ENCODE assay signal across 8 cellular contexts in the genomic region with DNA sequence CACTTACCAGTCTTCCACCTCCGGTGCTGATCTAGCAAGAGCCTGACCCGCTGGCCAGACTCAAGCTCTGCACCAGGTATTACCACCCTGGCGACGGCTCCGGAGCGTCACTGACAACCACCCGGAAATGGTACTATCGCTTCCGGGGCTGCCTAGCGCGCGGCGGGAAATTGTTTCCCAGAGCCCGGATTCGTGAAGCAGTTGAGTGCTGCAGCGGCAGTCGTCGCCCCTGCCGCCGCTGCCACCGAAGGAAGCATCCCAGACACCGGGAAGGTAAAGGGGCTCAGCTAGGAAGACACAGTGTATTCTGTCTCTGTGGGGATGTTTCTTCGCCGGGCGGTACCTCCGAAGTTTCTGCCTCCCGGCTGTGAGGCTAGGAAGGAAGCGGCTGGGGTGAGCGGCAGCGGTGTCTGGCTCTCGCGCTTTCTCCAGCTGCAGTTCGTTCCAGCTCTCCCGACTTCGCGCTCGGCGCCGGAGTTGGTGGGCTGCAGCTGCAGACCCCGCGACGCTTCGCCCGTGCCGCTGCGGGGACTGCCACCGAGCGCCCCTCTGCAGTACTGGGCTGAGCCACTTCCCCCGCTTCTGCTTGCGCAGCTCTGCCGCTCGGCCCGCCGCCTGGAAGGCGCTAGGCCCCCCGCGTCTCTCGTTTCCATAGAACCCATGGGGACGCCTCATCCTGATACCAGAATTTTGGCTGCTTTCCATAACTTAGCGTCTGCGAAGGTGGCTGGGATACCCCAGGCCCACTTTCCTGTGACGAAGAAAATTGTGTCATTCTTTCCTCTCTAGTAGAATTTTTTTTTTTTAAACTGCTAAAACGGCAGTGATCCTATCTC. TPM values are rescaled to one million over a fixed set of nuclear protein-coding genes. Genes with fewer than 3 reads are reported as not detected.
DNase-seq lines count a peak whose midpoint lies in the region; ATAC-seq and TF ChIP-seq lines count a peak whose summit lies in the region.

A gene with protein sequence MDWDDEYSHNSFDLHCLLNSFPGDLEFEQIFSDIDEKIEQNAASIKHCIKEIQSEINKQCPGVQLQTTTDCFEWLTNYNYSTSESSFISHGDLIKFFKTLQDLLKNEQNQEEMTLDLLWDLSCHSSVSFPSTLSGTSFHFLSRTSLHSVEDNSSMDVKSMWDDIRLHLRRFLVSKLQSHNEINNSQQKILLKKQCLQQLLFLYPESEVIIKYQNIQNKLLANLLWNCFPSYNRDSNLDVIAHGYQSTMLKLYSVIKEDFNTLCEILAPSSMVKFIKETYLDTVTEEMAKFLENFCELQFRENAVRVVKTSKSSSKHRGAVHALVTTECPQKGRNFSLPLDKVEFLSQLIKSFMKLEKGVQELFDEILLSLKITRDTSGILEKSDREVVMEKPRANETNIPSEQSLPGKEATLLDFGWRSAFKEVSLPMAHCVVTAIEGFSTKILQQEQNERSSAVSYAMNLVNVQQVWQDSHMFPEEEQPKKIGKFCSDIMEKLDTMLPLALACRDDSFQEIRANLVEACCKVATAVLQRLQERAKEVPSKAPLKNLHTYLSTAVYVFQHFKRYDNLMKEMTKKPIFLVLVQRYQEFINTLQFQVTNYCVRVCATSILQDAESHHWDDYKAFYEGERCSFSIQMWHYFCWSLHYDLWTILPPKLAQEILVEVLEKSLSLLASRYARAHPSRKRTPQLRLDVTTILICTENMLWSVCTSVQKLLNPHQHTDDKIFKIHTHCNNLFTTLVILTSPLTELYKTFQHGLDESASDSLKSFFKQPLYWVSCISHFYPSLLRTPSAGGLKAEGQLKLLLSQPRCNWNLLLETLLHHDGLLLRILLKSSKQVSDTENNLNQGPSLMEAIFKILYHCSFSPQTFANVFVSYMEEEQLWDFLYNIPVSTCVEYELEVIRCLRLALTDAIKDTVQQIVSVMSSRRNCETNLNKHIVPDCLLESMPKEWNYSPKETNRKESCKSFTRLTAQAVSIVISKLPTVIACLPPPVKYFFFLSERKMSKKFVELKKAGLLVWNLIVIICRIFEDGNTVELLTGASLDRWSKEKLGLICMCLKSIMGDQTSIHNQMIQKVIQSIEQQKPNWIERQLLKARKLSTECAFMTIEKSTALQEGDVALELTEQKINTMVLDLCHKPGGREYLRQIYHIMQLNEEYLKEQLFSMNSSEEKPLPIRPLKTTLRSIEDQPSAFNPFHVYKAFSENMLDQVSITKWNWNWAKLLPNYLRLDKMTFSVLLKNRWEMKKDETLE (N-terminal part only) (minus strand): TSS at position 112 of the 836 bp plus-strand sequence. CDS start 81,478 bp downstream, outside the sequence.
A gene (plus strand): TSS at position 177 of the 836 bp plus-strand sequence. CDS start 10,142 bp downstream, outside the sequence.

- peaks cover 15 to 34% (median 23%) of the 10 kb centered on the region in 3 donors for H3K4me1 Mint-ChIP-seq in IgD-negative memory B cell
- peaks cover 42% of the 10 kb centered on the region for H3K4me1 Mint-ChIP-seq in activated T-cell treated with anti-CD3 and anti-CD28 coated beads, Interleukin-2, amount 50 U/mL, for 4 hours (ENCODE audit: low read depth)

- H3K27ac ChIP-seq in PC-3 (ENCODE audit: low read length) (peak within 1 kb of the TSS; percentile 60), esophagus muscularis mucosa (replicated peaks in 1 of 4) (peak within 1 kb of the TSS; percentile 61 to 83 (median 68)), muscle layer of duodenum (ENCODE audit: low read length) (peak within 1 kb of the TSS; percentile 68)

- no peak for TF ChIP-seq POLR2A in esophagus muscularis mucosa (IDR thresholded peaks at IDR 0.05; ENCODE audit: low read depth)

- peaks cover 7% of the 10 kb centered on the region for H3K4me1 ChIP-seq in PC-3 (ENCODE audit: insufficient read depth, low read length)
- peaks cover 15 to 29% (median 19%) of the 10 kb centered on the region in 4 donors for H3K4me1 ChIP-seq in esophagus muscularis mucosa
- peaks cover 6 to 19% of the 10 kb centered on the region in 2 donors for H3K4me1 ChIP-seq in muscle layer of duodenum (ENCODE audit: control insufficient read depth in 1 of 2, insufficient read depth in 2 of 2, low read length in 2 of 2)

- peak within 1 kb of the TSS; percentile 69 to 89 (median 81) for H3K27ac Mint-ChIP-seq in IgD-negative memory B cell

- H4K20me1 ChIP-seq in PC-3 (ENCODE audit: low read length), result no peaks in the 10 kb centered on the region

- no peak for TF ChIP-seq CTCF in PC-3 (conservative IDR thresholded peaks at IDR 0.05; ENCODE audit: low read depth, low read length)
- peak in 1 of 3 experiments; percentile 2 for TF ChIP-seq CTCF in esophagus muscularis mucosa (IDR thresholded peaks at IDR 0.05)

- H3K4me2 ChIP-seq in PC-3 (ENCODE audit: low read length), result peak within 1 kb of the TSS; percentile 83

- no peaks in the 10 kb centered on the region for H3K27me3 ChIP-seq in PC-3 (ENCODE audit: low read length)
- no peaks in the 10 kb centered on the region for H3K27me3 ChIP-seq in esophagus muscularis mucosa
- H3K27me3 ChIP-seq in muscle layer of duodenum (ENCODE audit: low read depth, low read length), result no peaks in the 10 kb centered on the region

- no peak for TF ChIP-seq EP300 in esophagus muscularis mucosa (IDR thresholded peaks at IDR 0.05)

- DNase-seq in DMS153 treated with DMSO at 0.1 percent for 48 hours (lab: John Stamatoyannopoulos, UW; ENCODE audit: unreplicated experiment) (peak; percentile 54), PC-3 (peak; percentile 84), esophagus muscularis mucosa (ENCODE audit: extremely low spot score) (peak; percentile 97)
- peak; percentile 77 for DNase-seq in activated T-cell treated with anti-CD3 and anti-CD28 coated beads, Interleukin-2, amount 50 U/mL, for 4 hours
- DNase-seq in stimulated activated CD8-positive, alpha-beta memory T cell treated with anti-CD3 and anti-CD28 coated beads, Interleukin-7, amount 100 ng/mL, for 24 hours (ENCODE audit: low read depth), result peak; percentile 81

- intact Hi-C loops in PC-3 (cut with micrococcal nuclease) (loop anchor here (2.0 to 5.0 kb wide), 2 partner anchors 91 to 120 kb away; no protein-coding TSS in a partner anchor), esophagus muscularis mucosa (cut with DNase I) (no loop called here)

- H3K4me3 ChIP-seq in PC-3 (ENCODE audit: low read length) (peak within 1 kb of the TSS; percentile 81), esophagus muscularis mucosa (peak within 1 kb of the TSS; percentile 69 to 88 (median 72)), muscle layer of duodenum (ENCODE audit: low read depth in 1 of 2, low read length in 2 of 2) (peak within 1 kb of the TSS; percentile 83 to 100)

- no peaks in the 10 kb centered on the region for H3K36me3 Mint-ChIP-seq in IgD-negative memory B cell
- no peaks in the 10 kb centered on the region for H3K36me3 Mint-ChIP-seq in activated T-cell treated with anti-CD3 and anti-CD28 coated beads, Interleukin-2, amount 50 U/mL, for 4 hours (ENCODE audit: insufficient read depth)

- BruUV-seq in PC-3 (replicated peaks; lab: Mats Ljungman, UMichigan), result no TSS peak

- CTCF ChIA-PET in PC-3 (lab: Charles Lee), result interaction anchor here (0.7 kb wide), 1 partner anchor 132 kb away, joined by 3 read pairs; no protein-coding TSS in a partner anchor

- H3K4me3 Mint-ChIP-seq in IgD-negative memory B cell, result peak within 1 kb of the TSS; percentile 97 to 99 (median 98)
- H3K4me3 Mint-ChIP-seq in activated T-cell treated with anti-CD3 and anti-CD28 coated beads, Interleukin-2, amount 50 U/mL, for 4 hours, result peak within 1 kb of the TSS; percentile 97

- no peaks in the 10 kb centered on the region for H3K9me3 ChIP-seq in PC-3 (ENCODE audit: low read length)
- no peaks in the 10 kb centered on the region for H3K9me3 ChIP-seq in esophagus muscularis mucosa
- H3K9me3 ChIP-seq in muscle layer of duodenum (ENCODE audit: control insufficient read depth in 1 of 2, low read length in 2 of 2), result no peaks in the 10 kb centered on the region

- no peaks in the 10 kb centered on the region for H3K27me3 Mint-ChIP-seq in IgD-negative memory B cell
- H3K27me3 Mint-ChIP-seq in activated T-cell treated with anti-CD3 and anti-CD28 coated beads, Interleukin-2, amount 50 U/mL, for 4 hours (ENCODE audit: low read depth), result no peaks in the 10 kb centered on the region

- no peaks in the 10 kb centered on the region for H3F3A ChIP-seq in PC-3 (ENCODE audit: low read length, unreplicated experiment)

- H3K9me2 ChIP-seq in PC-3 (replicated peaks; ENCODE audit: low read length), result no peaks in the 10 kb centered on the region

- no peaks in the 10 kb centered on the region for H3K9me3 Mint-ChIP-seq in IgD-negative memory B cell
- H3K9me3 Mint-ChIP-seq in activated T-cell treated with anti-CD3 and anti-CD28 coated beads, Interleukin-2, amount 50 U/mL, for 4 hours, result no peaks in the 10 kb centered on the region

- peak within 1 kb of the TSS; percentile 83 for H2AFZ ChIP-seq in PC-3 (ENCODE audit: low read length)

- ATAC-seq in GM21576 (IDR thresholded peaks at IDR 0.05; ENCODE audit: unreplicated experiment), result peak; percentile 97
- peak; percentile 97 for ATAC-seq in PC-3
- peak; percentile 92 to 96 for ATAC-seq in activated T-cell treated with anti-CD3 and anti-CD28 coated beads, Interleukin-2, amount 50 U/mL, for 4 hours

- WGBS in esophagus muscularis mucosa, result under 1% methylated on average over 31 of the region's 63 CpGs

- H3K9ac ChIP-seq in PC-3 (ENCODE audit: low read length), result peak within 1 kb of the TSS; percentile 82

- H3K79me2 ChIP-seq in PC-3 (ENCODE audit: low read length), result peaks cover 50% of the 10 kb centered on the region

- H3K36me3 ChIP-seq in PC-3 (ENCODE audit: low read depth, low read length) (no peaks in the 10 kb centered on the region), esophagus muscularis mucosa (no peaks in the 10 kb centered on the region), muscle layer of duodenum (ENCODE audit: control insufficient read depth in 1 of 2, insufficient read depth in 2 of 2, low read length in 2 of 2) (no peaks in the 10 kb centered on the region)

- POLR2A ChIA-PET in PC-3 (lab: Charles Lee; ENCODE audit: unreplicated experiment), result no interaction called here

RNA-seq across cellular contexts. Expression of the first gene that starts in this region (rescaled TPM):
- 0.84 TPM for polyA plus RNA-seq in IgD-negative memory B cell
- total RNA-seq in PC-3 (2014; rRNA removed) (0.07 and 0.23 TPM in 2 replicates), esophagus muscularis mucosa (1 to 10 TPM; 2.3 to 4.2 (median 2.9) TPM)
- under 1 TPM; 0.33 to 0.38 (median 0.34) TPM for total RNA-seq in activated T-cell treated with anti-CD3 and anti-CD28 coated beads, Interleukin-2, amount 50 U/mL, for 4 hours

RNA-seq across cellular contexts. Expression of the second gene that starts in this region (rescaled TPM):
- polyA plus RNA-seq in IgD-negative memory B cell, result 3.9 TPM
- total RNA-seq in PC-3 (2014; rRNA removed) (23.6 and 27.8 TPM in 2 replicates), esophagus muscularis mucosa (1 to 10 TPM; 2.5 to 3.8 (median 3.1) TPM)
- 1 to 10 TPM; 7.5 to 9.0 (median 7.7) TPM for total RNA-seq in activated T-cell treated with anti-CD3 and anti-CD28 coated beads, Interleukin-2, amount 50 U/mL, for 4 hours

Comparison
In these comparisons a context has a peak if more than half of its experiments do, and no peak if none do; other contexts are left out.
1. Peak in every context shown above with its lines: DNase-seq, ATAC-seq, H3K4me3 ChIP-seq and H3K27ac ChIP-seq.